8 cellular contexts compared by ENCODE assay signal in the genomic region with DNA sequence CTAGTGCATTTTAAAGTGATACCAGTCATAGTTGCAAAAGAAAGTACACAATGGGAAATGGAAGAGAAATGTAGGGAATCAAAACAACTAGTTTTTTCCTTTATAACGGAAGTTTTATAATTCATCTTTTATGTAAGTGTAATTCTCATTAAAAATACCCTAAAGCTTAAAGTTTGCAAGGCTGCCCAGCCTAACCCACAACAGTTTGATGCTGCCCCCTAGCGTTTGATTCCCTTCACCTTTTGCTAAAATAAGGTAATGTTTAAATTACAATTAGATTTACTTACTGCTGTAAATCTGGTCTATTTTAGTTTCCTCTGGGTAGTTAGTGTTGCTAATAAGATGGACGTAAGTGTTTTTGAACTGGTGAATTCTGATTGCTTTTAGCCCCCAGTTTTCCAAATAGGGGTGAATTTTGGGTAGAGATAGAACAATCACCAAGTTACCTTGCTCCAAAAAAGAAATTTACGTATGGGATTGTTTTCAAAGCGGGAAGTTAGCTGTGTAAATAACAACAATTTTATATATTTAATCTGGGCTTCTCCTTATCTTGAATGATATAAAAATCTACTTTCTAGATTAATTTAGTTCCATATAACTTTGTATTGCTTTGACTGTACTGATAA. TPM values are rescaled to one million over a fixed set of nuclear protein-coding genes. Genes with fewer than 3 reads are reported as not detected.
DNase-seq lines count a peak whose midpoint lies in the region; ATAC-seq and TF ChIP-seq lines count a peak whose summit lies in the region.

No MANE protein-coding gene starts in this region.

- BruUV-seq in Panc1 (replicated peaks; lab: Mats Ljungman, UMichigan) = no TSS peak

- H3K27me3 ChIP-seq in Panc1 (ENCODE audit: control insufficient read depth, insufficient read depth, low read length) = no peaks in the 10 kb centered on the region
- H3K27me3 ChIP-seq in upper lobe of right lung = no peaks in the 10 kb centered on the region

- H3K27ac ChIP-seq in Panc1 (ENCODE audit: low read length) (0 out of 2 replicates have a peak overlapping the region, but pooled peaks have one; percentile 91), upper lobe of right lung (no peak overlapping the region)

- DNase-seq in Caki2 (ENCODE audit: low read depth) = peak; percentile 61
- peak in 65 of 76 experiments; percentile 1 to 76 (median 46) for DNase-seq in HUDEP-2 (lab: John Stamatoyannopoulos, UW; ENCODE audit: unreplicated experiment in 76 of 76)
- peak; percentile 48 for DNase-seq in Panc1 (ENCODE audit: low read depth, low spot score)
- DNase-seq in activated T-helper 1 cell treated with anti-CD3 and anti-CD28 coated beads, Interleukin-2, amount 50 U/mL, for 16 hours (ENCODE audit: low read depth in 1 of 2, low spot score in 1 of 2) = peak; percentile 59 to 60
- peak; percentile 60 for DNase-seq in fibroblast of the conjunctiva (ENCODE audit: low read depth)
- peak; percentile 87 for DNase-seq in pons (ENCODE audit: low spot score)
- no peak for DNase-seq in upper lobe of right lung

- in situ Hi-C loops in Caki2 (cut with HindIII; ENCODE audit: low pct_unique_long_range_greater_than_20kb, low sequenced_read_pairs) = no loop called here
- in situ Hi-C loops in Panc1 (cut with HindIII; ENCODE audit: low pct_unique_long_range_greater_than_20kb, low sequenced_read_pairs) = no loop called here

- H3K36me3 ChIP-seq in Panc1 (ENCODE audit: control insufficient read depth, insufficient read depth, low read length) (peaks cover 3% of the 10 kb centered on the region), upper lobe of right lung (no peaks in the 10 kb centered on the region)

- CTCF ChIA-PET in Panc1 (lab: Charles Lee) = interaction anchor here (0.6 to 0.8 kb wide), 2 partner anchors 175 to 334 kb away, joined by 3 to 5 read pairs; no protein-coding TSS in a partner anchor

- intact Hi-C loops in Panc1 (cut with micrococcal nuclease; ENCODE audit: unreplicated experiment) = loop anchor here (5.0 kb wide), 2 partner anchors 83 to 407 kb away; a partner anchor contains a TSS
- intact Hi-C loops in upper lobe of right lung (cut with DNase I) = no loop called here

- POLR2A ChIA-PET in Panc1 (lab: Charles Lee) = interaction anchor here (0.6 kb wide), 2 partner anchors 809 to 1103 kb away, joined by 3 read pairs; no protein-coding TSS in a partner anchor

- TF ChIP-seq CTCF in Panc1 (IDR thresholded peaks at IDR 0.05) = peak; percentile 81; the same call in 1 of the 2 replicates
- TF ChIP-seq CTCF in upper lobe of right lung (IDR thresholded peaks at IDR 0.05) = peak; percentile 86

- peaks cover 27% of the 10 kb centered on the region for H3K4me1 ChIP-seq in Panc1 (ENCODE audit: control insufficient read depth, insufficient read depth, low read length)
- peaks cover 40% of the 10 kb centered on the region for H3K4me1 ChIP-seq in upper lobe of right lung

- H3K4me3 ChIP-seq in Panc1 (ENCODE audit: low read depth in 2 of 2, low read length in 2 of 2) = peak overlapping the region in 1 of 2 experiments; percentile 91; a peak in 2 of 4 replicates
- peak overlapping the region; percentile 89 for H3K4me3 ChIP-seq in upper lobe of right lung

- H3K9me3 ChIP-seq in Panc1 (ENCODE audit: control insufficient read depth, insufficient read depth, low read depth, low read length) = no peaks in the 10 kb centered on the region
- no peaks in the 10 kb centered on the region for H3K9me3 ChIP-seq in upper lobe of right lung

- no peak for ATAC-seq in Panc1
- no peak for ATAC-seq in upper lobe of right lung
- no peak for ATAC-seq in GM18511 (IDR thresholded peaks at IDR 0.05; ENCODE audit: unreplicated experiment)

RNA-seq across cellular contexts. Expression of a gene that starts 3.4 kb away (rescaled TPM):
- 27.1 and 31.9 TPM in 2 replicates for total RNA-seq in Caki2 (2014; rRNA removed; shearing (Covaris generic); ENCODE audit: low replicate concordance)
- total RNA-seq in Panc1 (2021; ENCODE audit: unreplicated experiment) (45.9 TPM), upper lobe of right lung (29.4 TPM)
- polyA plus RNA-seq in Panc1 (2012; ENCODE audit: insufficient read length) = 12.0 TPM
